In the genomic region with DNA sequence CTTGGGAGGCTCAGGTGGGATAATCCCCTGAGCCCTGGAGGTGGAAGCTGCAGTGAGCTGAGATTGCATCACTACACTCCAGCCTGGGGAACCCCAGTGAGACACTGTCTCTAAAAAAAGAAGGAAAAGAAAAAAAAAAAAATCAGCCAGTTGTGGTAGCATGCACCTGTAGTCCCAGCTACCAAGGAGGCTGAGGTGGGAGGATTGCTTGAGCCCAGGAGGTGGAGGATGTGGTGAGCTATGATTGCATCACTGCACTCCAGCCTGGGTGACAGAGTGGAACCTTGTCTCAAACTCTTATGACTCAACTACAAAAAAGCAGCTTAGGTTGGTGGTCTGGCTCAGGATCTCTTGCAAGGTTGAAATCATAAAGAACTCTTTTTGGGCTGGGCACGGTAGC, we compare ENCODE assay signal across 10 cellular contexts. TPM values are rescaled to one million over a fixed set of nuclear protein-coding genes. Genes with fewer than 3 reads are reported as not detected.
DNase-seq lines count a peak whose midpoint lies in the region; ATAC-seq, FAIRE-seq and TF ChIP-seq lines count a peak whose summit lies in the region.
"Had no signal": no experiment of that assay in that cellular context is flagged by ENCODE, and none has a peak within 500 bp of the region (broad histone marks: within the 10 kb centered on the region; RNA-seq: fewer than 3 reads in every experiment).

No MANE protein-coding gene starts in this region.

- no peak overlapping the region for H3K27ac ChIP-seq in CD4-positive, alpha-beta memory T cell (ENCODE audit: low read depth, low read length)
- H3K27ac ChIP-seq in pancreas (no peak overlapping the region), hepatocyte (no peak overlapping the region)

- no peaks in the 10 kb centered on the region for H3K9me3 ChIP-seq in CD4-positive, alpha-beta memory T cell (ENCODE audit: control insufficient read depth in 1 of 2, low read length in 2 of 2)
- no peaks in the 10 kb centered on the region for H3K9me3 ChIP-seq in pancreas
- H3K9me3 ChIP-seq in hepatocyte (ENCODE audit: low read depth), result no peaks in the 10 kb centered on the region

- H3K36me3 ChIP-seq in CD4-positive, alpha-beta memory T cell (ENCODE audit: insufficient read depth, low read length), result peaks cover 12% of the 10 kb centered on the region
- H3K36me3 ChIP-seq in pancreas, result peaks cover 0 to 27% (median 0%) of the 10 kb centered on the region in 3 donors
- no peaks in the 10 kb centered on the region for H3K36me3 ChIP-seq in hepatocyte (replicated peaks; ENCODE audit: insufficient read depth, low read depth)

- H3K27me3 ChIP-seq in CD4-positive, alpha-beta memory T cell (ENCODE audit: insufficient read depth, low read length), result no peaks in the 10 kb centered on the region
- H3K27me3 ChIP-seq in pancreas (no peaks in the 10 kb centered on the region), hepatocyte (no peaks in the 10 kb centered on the region)

- intact Hi-C loops in CD4-positive, alpha-beta memory T cell (cut with micrococcal nuclease), result no loop called here
- intact Hi-C loops in pancreas (cut with DNase I), result no loop called here

- H3K4me3 Mint-ChIP-seq in CD4-positive, alpha-beta memory T cell, result no peak overlapping the region

- H3K27ac Mint-ChIP-seq in CD4-positive, alpha-beta memory T cell, result peak overlapping the region in 4 of 7 donors; percentile 29 to 90 (median 60)
- H3K27ac Mint-ChIP-seq in activated naive CD4-positive, alpha-beta T cell treated with anti-CD3 and anti-CD28 coated beads, Interleukin-2, amount 50 U/mL, for 72 hours, result peak overlapping the region; percentile 73 to 95

- DNase-seq in CD4-positive, alpha-beta memory T cell, result peak in 3 of 5 donors; percentile 10 to 77 (median 12)
- DNase-seq in RKO (ENCODE audit: low spot score) (peak; percentile 52), pancreas (no peak), hepatocyte (ENCODE audit: low spot score) (no peak), DMS114 treated with DMSO at 0.1 percent for 48 hours (lab: John Stamatoyannopoulos, UW; ENCODE audit: unreplicated experiment) (no peak), NCI-H748 treated with DMSO at 0.1 percent for 48 hours (lab: John Stamatoyannopoulos, UW) (no peak)
- peak; percentile 38 to 84 for DNase-seq in activated naive CD4-positive, alpha-beta T cell treated with anti-CD3 and anti-CD28 coated beads, Interleukin-2, amount 50 U/mL, for 72 hours (ENCODE audit: low spot score in 2 of 2)
- DNase-seq: KG1 had no signal

- 92 to 96% methylated on average over 1 of the region's 1 CpG for WGBS in pancreas, 2 donors
- WGBS in hepatocyte (ENCODE audit: low lambda C conversion rate, missing lambda C conversion rate), result 100% methylated on average over 1 of the region's 1 CpG

- H3K79me2 ChIP-seq in hepatocyte, result peaks cover 99% of the 10 kb centered on the region

- H3K4me1 Mint-ChIP-seq in CD4-positive, alpha-beta memory T cell, result peaks cover 26 to 57% (median 36%) of the 10 kb centered on the region in 4 donors

- POLR2A ChIA-PET in CD4-positive, alpha-beta memory T cell (lab: Charles Lee; ENCODE audit: partially characterized antibody), result interaction anchor here (1.0 kb wide), 1 partner anchor 37 kb away, joined by 4 read pairs; the partner anchor contains the start of gene USP4

- no peak overlapping the region for H2AFZ ChIP-seq in hepatocyte

- no peaks in the 10 kb centered on the region for H3K9me2 ChIP-seq in hepatocyte (replicated peaks; ENCODE audit: insufficient read depth)

- FAIRE-seq in pancreas (lab: Jason Lieb, UNC), result no peak
- FAIRE-seq: endometrium had no signal

- peaks cover 31% of the 10 kb centered on the region for H3K4me1 ChIP-seq in CD4-positive, alpha-beta memory T cell (ENCODE audit: insufficient read depth, low read length)
- H3K4me1 ChIP-seq in pancreas, result no peaks in the 10 kb centered on the region
- H3K4me1 ChIP-seq in hepatocyte (ENCODE audit: insufficient read depth), result no peaks in the 10 kb centered on the region

- peaks cover 13 to 30% of the 10 kb centered on the region in 2 donors for H3K36me3 Mint-ChIP-seq in CD4-positive, alpha-beta memory T cell
- H3K36me3 Mint-ChIP-seq in activated naive CD4-positive, alpha-beta T cell treated with anti-CD3 and anti-CD28 coated beads, Interleukin-2, amount 50 U/mL, for 72 hours, result peaks cover 9 to 43% of the 10 kb centered on the region in 2 donors

- CTCF ChIA-PET in CD4-positive, alpha-beta memory T cell (lab: Charles Lee; ENCODE audit: partially characterized antibody), result interaction anchor here (0.7 kb wide), 1 partner anchor 402 kb away, joined by 3 read pairs; no protein-coding TSS in a partner anchor

- H3K4me2 ChIP-seq in hepatocyte, result no peak overlapping the region

- no peak for TF ChIP-seq CTCF in pancreas (IDR thresholded peaks at IDR 0.05)
- TF ChIP-seq CTCF in hepatocyte (IDR thresholded peaks at IDR 0.05; ENCODE audit: poor library complexity), result no peak

- no peaks in the 10 kb centered on the region for H3K9me3 Mint-ChIP-seq in CD4-positive, alpha-beta memory T cell
- peaks cover 0 to 8% of the 10 kb centered on the region in 2 donors for H3K9me3 Mint-ChIP-seq in activated naive CD4-positive, alpha-beta T cell treated with anti-CD3 and anti-CD28 coated beads, Interleukin-2, amount 50 U/mL, for 72 hours

- H3K4me3 ChIP-seq in CD4-positive, alpha-beta memory T cell (ENCODE audit: low read length in 2 of 2), result no peak overlapping the region
- no peak overlapping the region for H3K4me3 ChIP-seq in pancreas
- H3K4me3 ChIP-seq in hepatocyte, result no peak overlapping the region

- H3K27me3 Mint-ChIP-seq in CD4-positive, alpha-beta memory T cell, result no peaks in the 10 kb centered on the region

- H4K20me1 ChIP-seq in hepatocyte (ENCODE audit: insufficient read depth, poor library complexity, severe bottlenecking), result peaks cover 81% of the 10 kb centered on the region

- ATAC-seq in activated naive CD4-positive, alpha-beta T cell treated with anti-CD3 and anti-CD28 coated beads, Interleukin-2, amount 50 U/mL, for 72 hours, result peak; percentile 96 to 97
- ATAC-seq in pancreas (peak in 3 of 4 donors; percentile 23 to 37 (median 23)), GM21786 (IDR thresholded peaks at IDR 0.05; ENCODE audit: unreplicated experiment) (no peak)

RNA-seq across cellular contexts. Expression of gene GPX1, which starts 19.3 kb away (rescaled TPM):
- 10 to 100 TPM; 75.7 to 77.7 TPM for total RNA-seq in CD4-positive, alpha-beta memory T cell
- 100 to 1,000 TPM; 124 to 177 TPM for polyA plus RNA-seq in CD4-positive, alpha-beta memory T cell
- total RNA-seq in activated naive CD4-positive, alpha-beta T cell treated with anti-CD3 and anti-CD28 coated beads, Interleukin-2, amount 50 U/mL, for 72 hours, result 100 to 1,000 TPM; 180 to 264 TPM
- total RNA-seq in pancreas (100 to 1,000 TPM in 1 of 6 donors, 10 to 100 TPM in 5; 30.8 to 157 (median 66.6) TPM), hepatocyte (186 and 205 TPM in 2 replicates)
- polyA plus RNA-seq in pancreas (100 to 1,000 TPM; 114 to 121 TPM), hepatocyte (437 and 440 TPM in 2 replicates)

RNA-seq across cellular contexts. Expression of gene RHOA, which starts 34.3 kb away (rescaled TPM):
- total RNA-seq in CD4-positive, alpha-beta memory T cell, result 100 to 1,000 TPM; 246 to 269 TPM
- 100 to 1,000 TPM; 616 to 784 TPM for polyA plus RNA-seq in CD4-positive, alpha-beta memory T cell
- total RNA-seq in activated naive CD4-positive, alpha-beta T cell treated with anti-CD3 and anti-CD28 coated beads, Interleukin-2, amount 50 U/mL, for 72 hours, result 100 to 1,000 TPM; 412 to 421 TPM
- total RNA-seq in pancreas (100 to 1,000 TPM; 124 to 209 (median 145) TPM), hepatocyte (434 and 527 TPM in 2 replicates)
- polyA plus RNA-seq in pancreas (100 to 1,000 TPM in 1 of 2 donors, 10 to 100 TPM in 1; 77.8 to 143 TPM), hepatocyte (371 and 392 TPM in 2 replicates)

RNA-seq across cellular contexts. Expression of gene TCTA, which starts 34.7 kb away (rescaled TPM):
- 10 to 100 TPM; 38.0 to 39.0 TPM for total RNA-seq in CD4-positive, alpha-beta memory T cell
- polyA plus RNA-seq in CD4-positive, alpha-beta memory T cell, result 10 to 100 TPM; 27.8 to 37.8 TPM
- total RNA-seq in activated naive CD4-positive, alpha-beta T cell treated with anti-CD3 and anti-CD28 coated beads, Interleukin-2, amount 50 U/mL, for 72 hours, result 10 to 100 TPM in 1 of 2 donors, 1 to 10 TPM in 1; 9.2 to 17.0 TPM
- total RNA-seq in pancreas (10 to 100 TPM in 5 of 6 donors, 1 to 10 TPM in 1; 8.5 to 14.8 (median 13.8) TPM), hepatocyte (20.9 and 24.5 TPM in 2 replicates)
- polyA plus RNA-seq in pancreas (10 to 100 TPM; 13.8 to 33.1 TPM), hepatocyte (30.1 and 31.6 TPM in 2 replicates)

RNA-seq across cellular contexts. Expression of gene USP4, which starts 37.6 kb away (rescaled TPM):
- total RNA-seq in CD4-positive, alpha-beta memory T cell, result 100 to 1,000 TPM; 111 to 114 TPM
- 10 to 100 TPM; 73.2 to 75.4 TPM for polyA plus RNA-seq in CD4-positive, alpha-beta memory T cell
- total RNA-seq in activated naive CD4-positive, alpha-beta T cell treated with anti-CD3 and anti-CD28 coated beads, Interleukin-2, amount 50 U/mL, for 72 hours, result 10 to 100 TPM; 76.0 to 92.8 TPM
- total RNA-seq in pancreas (10 to 100 TPM; 17.7 to 37.1 (median 22.1) TPM), hepatocyte (14.4 and 20.1 TPM in 2 replicates)
- polyA plus RNA-seq in pancreas (10 to 100 TPM; 26.8 to 35.0 TPM), hepatocyte (23.9 and 26.5 TPM in 2 replicates)

RNA-seq across cellular contexts. Expression of gene AMT, which starts 44.8 kb away (rescaled TPM):
- total RNA-seq in CD4-positive, alpha-beta memory T cell, result 1 to 10 TPM; 6.4 to 7.6 TPM
- under 1 TPM; 0.15 to 0.83 TPM for polyA plus RNA-seq in CD4-positive, alpha-beta memory T cell
- 1 to 10 TPM; 3.1 to 4.9 TPM for total RNA-seq in activated naive CD4-positive, alpha-beta T cell treated with anti-CD3 and anti-CD28 coated beads, Interleukin-2, amount 50 U/mL, for 72 hours
- total RNA-seq in pancreas (10 to 100 TPM in 5 of 6 donors, 1 to 10 TPM in 1; 9.2 to 21.5 (median 12.8) TPM), hepatocyte (19.0 and 26.5 TPM in 2 replicates)
- polyA plus RNA-seq in pancreas (10 to 100 TPM; 31.4 to 43.5 TPM), hepatocyte (32.7 and 39.7 TPM in 2 replicates)

Comparison
In these comparisons a context has a peak if more than half of its experiments do, and no peak if none do; other contexts are left out.
1. DNase-seq: peak in CD4-positive, alpha-beta memory T cell (3 of 5), RKO (single experiment) and activated naive CD4-positive, alpha-beta T cell treated with anti-CD3 and anti-CD28 coated beads, Interleukin-2, amount 50 U/mL, for 72 hours (2 of 2); none in pancreas (0 of 6), hepatocyte (single experiment), DMS114 treated with DMSO at 0.1 percent for 48 hours (single experiment) and NCI-H748 treated with DMSO at 0.1 percent for 48 hours (single experiment).